Comparison of ENCODE assay signal across 1 cellular context in the genomic region with DNA sequence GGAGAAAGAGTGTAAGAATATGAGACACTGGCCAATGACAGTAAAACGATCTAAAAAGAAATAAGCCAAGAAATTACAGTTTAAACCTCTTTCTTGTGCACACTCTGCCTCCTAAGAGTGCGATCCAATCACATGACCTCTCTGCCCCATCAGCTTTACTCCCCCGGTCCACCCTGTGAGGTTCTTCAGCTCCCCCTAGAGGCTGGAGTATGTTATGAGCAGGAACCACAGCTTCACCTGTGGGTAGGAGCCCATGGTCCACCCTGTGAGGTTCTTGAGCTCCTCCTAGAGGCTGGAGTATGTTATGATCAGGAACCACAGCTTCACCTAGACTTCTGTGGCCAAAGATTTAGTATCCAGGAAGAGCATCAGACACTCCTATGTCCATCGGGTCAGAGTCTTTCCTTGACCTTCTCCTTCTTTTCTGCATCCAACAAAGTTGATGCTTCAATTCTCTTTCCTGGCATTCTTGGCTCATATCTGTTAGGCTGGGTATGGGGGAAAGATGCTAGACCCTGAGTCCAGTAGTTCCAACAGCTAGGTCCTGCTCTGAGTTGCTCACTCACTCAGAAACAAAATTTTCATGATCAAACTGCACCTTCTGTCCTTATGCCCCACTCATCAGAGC.
TF ChIP-seq lines count a peak whose summit lies in the region.

No MANE protein-coding gene starts in this region.

TF ChIP-seq in H1, 55 proteins besides CTCF, POLR2A, EP300 and RAD21 (continued from another document):
- TF ChIP-seq USF2 (IDR thresholded peaks at IDR 0.05; ENCODE audit: low read length) (peak; percentile 80), CHD2 (IDR thresholded peaks at IDR 0.05; ENCODE audit: low read length) (0 out of 2 replicates have a peak, but pooled peaks have one; percentile 25), SIRT6 (IDR thresholded peaks at IDR 0.05; ENCODE audit: low read length) (no peak), HDAC2 (IDR thresholded peaks at IDR 0.05; ENCODE audit: borderline replicate concordance in 1 of 2, low read depth in 2 of 2, low read length in 2 of 2) (no peak), GABPA (IDR thresholded peaks at IDR 0.05; ENCODE audit: borderline replicate concordance, insufficient read depth, low read length) (no peak), YY1 (IDR thresholded peaks at IDR 0.05; ENCODE audit: low read depth, low read length) (peak; percentile 63; the same call in 1 of the 2 replicates), MAFK (IDR thresholded peaks at IDR 0.05; ENCODE audit: low read depth, low read length) (no peak), KDM5A (IDR thresholded peaks at IDR 0.05; ENCODE audit: low read length) (no peak)
